In genomic region chr5:93337138-93337537, GRCh38 we compare ENCODE assay signal across 30 cellular contexts.
"Had no signal": no experiment of that assay in that cellular context is flagged by ENCODE, and none has a peak within 500 bp of the region (broad histone marks: within the 10 kb centered on the region; RNA-seq: fewer than 3 reads in every experiment).

No MANE protein-coding gene starts in this region.

- H3K36me3 ChIP-seq: brain microvascular endothelial cell, MG63, Peyer's patch, SJSA1 had no signal

- H3K27ac ChIP-seq: brain microvascular endothelial cell, Peyer's patch, SJSA1 had no signal

- H3K4me1 ChIP-seq: Peyer's patch, SJSA1 had no signal

- H3K9me3 ChIP-seq: Peyer's patch, SJSA1, SK-N-SH had no signal

- H3K4me3 ChIP-seq: MG63, Peyer's patch, SJSA1 had no signal

- DNase-seq: activated CD4-positive, alpha-beta T cell treated with anti-CD3 and anti-CD28 coated beads, Interleukin-2, amount 10 ng/mL, durations not matched to agents 24 days and 14 days; activated CD4-positive, alpha-beta T cell treated with anti-CD3 and anti-CD28 coated beads, Interleukin-2, amount 50 U/mL, for 4 hours; activated CD8-positive, alpha-beta T cell treated with anti-CD3 and anti-CD28 coated beads for 36 hours; activated effector memory CD4-positive, alpha-beta T cell treated with anti-CD3 and anti-CD28 coated beads, Interleukin-2, amount 50 U/mL, for 16 hours; activated naive CD4-positive, alpha-beta T cell; activated naive CD4-positive, alpha-beta T cell treated with anti-CD3 and anti-CD28 coated beads, Interleukin-2, amount 50 U/mL, for 16 hours; activated naive CD8-positive, alpha-beta T cell treated with anti-CD3 and anti-CD28 coated beads for 36 hours; activated T-cell treated with anti-CD3 and anti-CD28 coated beads, Interleukin-2, amount 50 U/mL, for 1 hour; activated T-cell treated with anti-CD3 and anti-CD28 coated beads, Interleukin-2, amount 50 U/mL, for 72 hours; amniotic stem cell; aorta; brain microvascular endothelial cell; Karpas-422; KBM-7; MG63; NCI-H1048; NCI-H1105 treated with DMSO at 0.1 percent for 48 hours; NCI-H1436; NCI-H1694; NCI-H1930; NCI-H2081 treated with DMSO at 0.1 percent for 48 hours; NCI-H226; NCI-H446 treated with DMSO at 0.1 percent for 48 hours; NCI-H524 treated with DMSO at 0.1 percent for 48 hours; Peyer's patch; SHP77; SK-N-SH had no signal

- H3K4me2 ChIP-seq: SK-N-SH had no signal

- FAIRE-seq: TTC549 had no signal

- H3K9ac ChIP-seq: SK-N-SH had no signal

- H3K27me3 ChIP-seq: brain microvascular endothelial cell, MG63, Peyer's patch, SJSA1 had no signal

- ATAC-seq: activated CD8-positive, alpha-beta T cell treated with anti-CD3 and anti-CD28 coated beads for 36 hours; activated T-cell treated with anti-CD3 and anti-CD28 coated beads, Interleukin-2, amount 50 U/mL, for 72 hours; activated T-helper 17 cell treated with anti-CD3 and anti-CD28 coated beads, Interleukin-2, amount 50 U/mL, for 72 hours had no signal
